1 cellular context compared by ENCODE assay signal in the genomic region with DNA sequence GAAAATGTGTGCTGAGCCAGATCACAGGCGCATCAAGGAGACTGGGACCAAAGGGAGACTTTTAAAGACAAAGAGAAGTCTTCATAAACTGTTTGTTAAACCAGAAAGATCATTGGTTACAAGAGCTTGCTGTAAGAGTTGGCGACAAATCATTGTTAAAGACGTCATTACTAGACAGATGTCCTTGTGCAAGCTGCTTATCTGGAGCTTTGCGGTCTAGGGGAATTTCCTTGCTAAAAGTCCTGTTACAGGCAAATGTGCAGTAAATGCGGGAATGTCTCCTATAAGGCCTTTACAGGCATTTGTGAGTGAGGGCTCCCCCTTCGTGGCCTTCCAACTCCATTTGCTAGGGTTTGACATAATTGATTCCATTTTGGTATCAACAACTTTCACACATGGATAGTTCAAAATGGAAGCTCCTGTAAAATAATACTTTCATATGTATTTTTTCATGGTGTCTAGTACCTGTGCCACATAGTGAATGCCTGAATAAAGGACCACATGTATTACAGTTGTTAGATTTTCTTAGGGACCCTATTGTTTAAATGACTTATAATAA.
A peak's percentile ranks its signal among the peaks of the same experiment; 100 is the strongest.
TF ChIP-seq lines count a peak whose summit lies in the region.

No MANE protein-coding gene starts in this region.

TF ChIP-seq in K562, 482 proteins besides CTCF, POLR2A, EP300 and RAD21 (continued from another document and continues in another):
- TF ChIP-seq ZNF354B (CRISPR knock-in tag; IDR thresholded peaks at IDR 0.05) = no peak
- TF ChIP-seq, protein P1, sequence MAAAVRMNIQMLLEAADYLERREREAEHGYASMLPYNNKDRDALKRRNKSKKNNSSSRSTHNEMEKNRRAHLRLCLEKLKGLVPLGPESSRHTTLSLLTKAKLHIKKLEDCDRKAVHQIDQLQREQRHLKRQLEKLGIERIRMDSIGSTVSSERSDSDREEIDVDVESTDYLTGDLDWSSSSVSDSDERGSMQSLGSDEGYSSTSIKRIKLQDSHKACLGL (CRISPR knock-in tag; IDR thresholded peaks at IDR 0.05; ENCODE audit: borderline replicate concordance, poor library complexity, severe bottlenecking) = no peak
- no peak for TF ChIP-seq GATAD2B (IDR thresholded peaks at IDR 0.05; ENCODE audit: borderline replicate concordance)
- no peak for TF ChIP-seq ARID2 (IDR thresholded peaks at IDR 0.05)
- TF ChIP-seq, protein P2, sequence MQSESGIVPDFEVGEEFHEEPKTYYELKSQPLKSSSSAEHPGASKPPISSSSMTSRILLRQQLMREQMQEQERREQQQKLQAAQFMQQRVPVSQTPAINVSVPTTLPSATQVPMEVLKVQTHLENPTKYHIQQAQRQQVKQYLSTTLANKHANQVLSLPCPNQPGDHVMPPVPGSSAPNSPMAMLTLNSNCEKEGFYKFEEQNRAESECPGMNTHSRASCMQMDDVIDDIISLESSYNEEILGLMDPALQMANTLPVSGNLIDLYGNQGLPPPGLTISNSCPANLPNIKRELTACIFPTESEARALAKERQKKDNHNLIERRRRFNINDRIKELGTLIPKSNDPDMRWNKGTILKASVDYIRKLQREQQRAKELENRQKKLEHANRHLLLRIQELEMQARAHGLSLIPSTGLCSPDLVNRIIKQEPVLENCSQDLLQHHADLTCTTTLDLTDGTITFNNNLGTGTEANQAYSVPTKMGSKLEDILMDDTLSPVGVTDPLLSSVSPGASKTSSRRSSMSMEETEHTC (IDR thresholded peaks at IDR 0.05) = no peak
- TF ChIP-seq, protein P3, sequence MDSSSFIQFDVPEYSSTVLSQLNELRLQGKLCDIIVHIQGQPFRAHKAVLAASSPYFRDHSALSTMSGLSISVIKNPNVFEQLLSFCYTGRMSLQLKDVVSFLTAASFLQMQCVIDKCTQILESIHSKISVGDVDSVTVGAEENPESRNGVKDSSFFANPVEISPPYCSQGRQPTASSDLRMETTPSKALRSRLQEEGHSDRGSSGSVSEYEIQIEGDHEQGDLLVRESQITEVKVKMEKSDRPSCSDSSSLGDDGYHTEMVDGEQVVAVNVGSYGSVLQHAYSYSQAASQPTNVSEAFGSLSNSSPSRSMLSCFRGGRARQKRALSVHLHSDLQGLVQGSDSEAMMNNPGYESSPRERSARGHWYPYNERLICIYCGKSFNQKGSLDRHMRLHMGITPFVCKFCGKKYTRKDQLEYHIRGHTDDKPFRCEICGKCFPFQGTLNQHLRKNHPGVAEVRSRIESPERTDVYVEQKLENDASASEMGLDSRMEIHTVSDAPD (CRISPR knock-in tag; IDR thresholded peaks at IDR 0.05) = no peak
- TF ChIP-seq, protein P4, sequence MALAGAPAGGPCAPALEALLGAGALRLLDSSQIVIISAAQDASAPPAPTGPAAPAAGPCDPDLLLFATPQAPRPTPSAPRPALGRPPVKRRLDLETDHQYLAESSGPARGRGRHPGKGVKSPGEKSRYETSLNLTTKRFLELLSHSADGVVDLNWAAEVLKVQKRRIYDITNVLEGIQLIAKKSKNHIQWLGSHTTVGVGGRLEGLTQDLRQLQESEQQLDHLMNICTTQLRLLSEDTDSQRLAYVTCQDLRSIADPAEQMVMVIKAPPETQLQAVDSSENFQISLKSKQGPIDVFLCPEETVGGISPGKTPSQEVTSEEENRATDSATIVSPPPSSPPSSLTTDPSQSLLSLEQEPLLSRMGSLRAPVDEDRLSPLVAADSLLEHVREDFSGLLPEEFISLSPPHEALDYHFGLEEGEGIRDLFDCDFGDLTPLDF (CRISPR knock-in tag; IDR thresholded peaks at IDR 0.05) = no peak
- no peak for TF ChIP-seq SIN3A (IDR thresholded peaks at IDR 0.05; ENCODE audit: borderline replicate concordance in 2 of 2, control insufficient read depth in 1 of 2, low read depth in 2 of 2, low read length in 2 of 2)
- no peak for TF ChIP-seq RBM15 (IDR thresholded peaks at IDR 0.05; ENCODE audit: insufficient read depth, low read length)
- TF ChIP-seq ZNF347 (CRISPR knock-in tag; IDR thresholded peaks at IDR 0.05; ENCODE audit: low read depth) = no peak
- no peak; the same call in 1 of the 2 replicates for TF ChIP-seq ZNF644 (tag; IDR thresholded peaks at IDR 0.05; ENCODE audit: low read depth)
- TF ChIP-seq, protein P5, sequence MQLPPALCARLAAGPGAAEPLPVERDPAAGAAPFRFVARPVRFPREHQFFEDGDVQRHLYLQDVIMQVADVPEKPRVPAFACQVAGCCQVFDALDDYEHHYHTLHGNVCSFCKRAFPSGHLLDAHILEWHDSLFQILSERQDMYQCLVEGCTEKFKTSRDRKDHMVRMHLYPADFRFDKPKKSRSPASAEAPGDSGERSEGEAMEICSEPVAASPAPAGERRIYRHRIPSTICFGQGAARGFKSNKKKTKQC (CRISPR knock-in tag; IDR thresholded peaks at IDR 0.05) = no peak
- TF ChIP-seq CREB1 (IDR thresholded peaks at IDR 0.05) = peak; percentile 33; the same call in 1 of the 2 replicates
- TF ChIP-seq CREB1 (CRISPR knock-in tag; IDR thresholded peaks at IDR 0.05) = no peak
- no peak for TF ChIP-seq ZKSCAN1 (IDR thresholded peaks at IDR 0.05; ENCODE audit: low read depth, low read length)
- no peak for TF ChIP-seq C11orf30 (IDR thresholded peaks at IDR 0.05; ENCODE audit: low read depth)
- no peak for TF ChIP-seq ZNF184 (CRISPR knock-in tag; IDR thresholded peaks at IDR 0.05)
- TF ChIP-seq NFE2L1 (tag; IDR thresholded peaks at IDR 0.05; ENCODE audit: borderline replicate concordance, low read depth) = no peak
- TF ChIP-seq CBFA2T3 (IDR thresholded peaks at IDR 0.05) = no peak
- TF ChIP-seq FOXK1 (CRISPR knock-in tag; IDR thresholded peaks at IDR 0.05; ENCODE audit: borderline replicate concordance) = no peak
- TF ChIP-seq, protein P6, sequence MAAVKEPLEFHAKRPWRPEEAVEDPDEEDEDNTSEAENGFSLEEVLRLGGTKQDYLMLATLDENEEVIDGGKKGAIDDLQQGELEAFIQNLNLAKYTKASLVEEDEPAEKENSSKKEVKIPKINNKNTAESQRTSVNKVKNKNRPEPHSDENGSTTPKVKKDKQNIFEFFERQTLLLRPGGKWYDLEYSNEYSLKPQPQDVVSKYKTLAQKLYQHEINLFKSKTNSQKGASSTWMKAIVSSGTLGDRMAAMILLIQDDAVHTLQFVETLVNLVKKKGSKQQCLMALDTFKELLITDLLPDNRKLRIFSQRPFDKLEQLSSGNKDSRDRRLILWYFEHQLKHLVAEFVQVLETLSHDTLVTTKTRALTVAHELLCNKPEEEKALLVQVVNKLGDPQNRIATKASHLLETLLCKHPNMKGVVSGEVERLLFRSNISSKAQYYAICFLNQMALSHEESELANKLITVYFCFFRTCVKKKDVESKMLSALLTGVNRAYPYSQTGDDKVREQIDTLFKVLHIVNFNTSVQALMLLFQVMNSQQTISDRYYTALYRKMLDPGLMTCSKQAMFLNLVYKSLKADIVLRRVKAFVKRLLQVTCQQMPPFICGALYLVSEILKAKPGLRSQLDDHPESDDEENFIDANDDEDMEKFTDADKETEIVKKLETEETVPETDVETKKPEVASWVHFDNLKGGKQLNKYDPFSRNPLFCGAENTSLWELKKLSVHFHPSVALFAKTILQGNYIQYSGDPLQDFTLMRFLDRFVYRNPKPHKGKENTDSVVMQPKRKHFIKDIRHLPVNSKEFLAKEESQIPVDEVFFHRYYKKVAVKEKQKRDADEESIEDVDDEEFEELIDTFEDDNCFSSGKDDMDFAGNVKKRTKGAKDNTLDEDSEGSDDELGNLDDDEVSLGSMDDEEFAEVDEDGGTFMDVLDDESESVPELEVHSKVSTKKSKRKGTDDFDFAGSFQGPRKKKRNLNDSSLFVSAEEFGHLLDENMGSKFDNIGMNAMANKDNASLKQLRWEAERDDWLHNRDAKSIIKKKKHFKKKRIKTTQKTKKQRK (IDR thresholded peaks at IDR 0.05; ENCODE audit: borderline replicate concordance, low read depth, low read length) = no peak
- no peak for TF ChIP-seq FOSL1 (tag; conservative IDR thresholded peaks at IDR 0.05)
- no peak for TF ChIP-seq NR2F6 (CRISPR knock-in tag; IDR thresholded peaks at IDR 0.05)
- no peak for TF ChIP-seq HMG20A (CRISPR knock-in tag; conservative IDR thresholded peaks at IDR 0.05)
- TF ChIP-seq, protein P7, sequence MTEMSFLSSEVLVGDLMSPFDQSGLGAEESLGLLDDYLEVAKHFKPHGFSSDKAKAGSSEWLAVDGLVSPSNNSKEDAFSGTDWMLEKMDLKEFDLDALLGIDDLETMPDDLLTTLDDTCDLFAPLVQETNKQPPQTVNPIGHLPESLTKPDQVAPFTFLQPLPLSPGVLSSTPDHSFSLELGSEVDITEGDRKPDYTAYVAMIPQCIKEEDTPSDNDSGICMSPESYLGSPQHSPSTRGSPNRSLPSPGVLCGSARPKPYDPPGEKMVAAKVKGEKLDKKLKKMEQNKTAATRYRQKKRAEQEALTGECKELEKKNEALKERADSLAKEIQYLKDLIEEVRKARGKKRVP (CRISPR knock-in tag; IDR thresholded peaks at IDR 0.05) = no peak
- TF ChIP-seq MYNN (IDR thresholded peaks at IDR 0.05) = peak; percentile 84
- TF ChIP-seq MYNN (CRISPR knock-in tag; IDR thresholded peaks at IDR 0.05) = no peak
- TF ChIP-seq, protein P8, sequence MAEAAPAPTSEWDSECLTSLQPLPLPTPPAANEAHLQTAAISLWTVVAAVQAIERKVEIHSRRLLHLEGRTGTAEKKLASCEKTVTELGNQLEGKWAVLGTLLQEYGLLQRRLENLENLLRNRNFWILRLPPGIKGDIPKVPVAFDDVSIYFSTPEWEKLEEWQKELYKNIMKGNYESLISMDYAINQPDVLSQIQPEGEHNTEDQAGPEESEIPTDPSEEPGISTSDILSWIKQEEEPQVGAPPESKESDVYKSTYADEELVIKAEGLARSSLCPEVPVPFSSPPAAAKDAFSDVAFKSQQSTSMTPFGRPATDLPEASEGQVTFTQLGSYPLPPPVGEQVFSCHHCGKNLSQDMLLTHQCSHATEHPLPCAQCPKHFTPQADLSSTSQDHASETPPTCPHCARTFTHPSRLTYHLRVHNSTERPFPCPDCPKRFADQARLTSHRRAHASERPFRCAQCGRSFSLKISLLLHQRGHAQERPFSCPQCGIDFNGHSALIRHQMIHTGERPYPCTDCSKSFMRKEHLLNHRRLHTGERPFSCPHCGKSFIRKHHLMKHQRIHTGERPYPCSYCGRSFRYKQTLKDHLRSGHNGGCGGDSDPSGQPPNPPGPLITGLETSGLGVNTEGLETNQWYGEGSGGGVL (CRISPR knock-in tag; IDR thresholded peaks at IDR 0.05) = no peak
- TF ChIP-seq, protein P9, sequence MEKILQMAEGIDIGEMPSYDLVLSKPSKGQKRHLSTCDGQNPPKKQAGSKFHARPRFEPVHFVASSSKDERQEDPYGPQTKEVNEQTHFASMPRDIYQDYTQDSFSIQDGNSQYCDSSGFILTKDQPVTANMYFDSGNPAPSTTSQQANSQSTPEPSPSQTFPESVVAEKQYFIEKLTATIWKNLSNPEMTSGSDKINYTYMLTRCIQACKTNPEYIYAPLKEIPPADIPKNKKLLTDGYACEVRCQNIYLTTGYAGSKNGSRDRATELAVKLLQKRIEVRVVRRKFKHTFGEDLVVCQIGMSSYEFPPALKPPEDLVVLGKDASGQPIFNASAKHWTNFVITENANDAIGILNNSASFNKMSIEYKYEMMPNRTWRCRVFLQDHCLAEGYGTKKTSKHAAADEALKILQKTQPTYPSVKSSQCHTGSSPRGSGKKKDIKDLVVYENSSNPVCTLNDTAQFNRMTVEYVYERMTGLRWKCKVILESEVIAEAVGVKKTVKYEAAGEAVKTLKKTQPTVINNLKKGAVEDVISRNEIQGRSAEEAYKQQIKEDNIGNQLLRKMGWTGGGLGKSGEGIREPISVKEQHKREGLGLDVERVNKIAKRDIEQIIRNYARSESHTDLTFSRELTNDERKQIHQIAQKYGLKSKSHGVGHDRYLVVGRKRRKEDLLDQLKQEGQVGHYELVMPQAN (IDR thresholded peaks at IDR 0.05; ENCODE audit: borderline replicate concordance) = no peak
- TF ChIP-seq, protein P10, sequence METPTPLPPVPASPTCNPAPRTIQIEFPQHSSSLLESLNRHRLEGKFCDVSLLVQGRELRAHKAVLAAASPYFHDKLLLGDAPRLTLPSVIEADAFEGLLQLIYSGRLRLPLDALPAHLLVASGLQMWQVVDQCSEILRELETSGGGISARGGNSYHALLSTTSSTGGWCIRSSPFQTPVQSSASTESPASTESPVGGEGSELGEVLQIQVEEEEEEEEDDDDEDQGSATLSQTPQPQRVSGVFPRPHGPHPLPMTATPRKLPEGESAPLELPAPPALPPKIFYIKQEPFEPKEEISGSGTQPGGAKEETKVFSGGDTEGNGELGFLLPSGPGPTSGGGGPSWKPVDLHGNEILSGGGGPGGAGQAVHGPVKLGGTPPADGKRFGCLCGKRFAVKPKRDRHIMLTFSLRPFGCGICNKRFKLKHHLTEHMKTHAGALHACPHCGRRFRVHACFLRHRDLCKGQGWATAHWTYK (CRISPR knock-in tag; IDR thresholded peaks at IDR 0.05) = 0 out of 2 replicates have a peak, but pooled peaks have one; percentile 14
- no peak for TF ChIP-seq SUPT5H (IDR thresholded peaks at IDR 0.05)
- TF ChIP-seq XRCC4 (IDR thresholded peaks at IDR 0.05; ENCODE audit: extremely low read depth, insufficient read depth, insufficient read length) = no peak
- no peak for TF ChIP-seq SAP30 (IDR thresholded peaks at IDR 0.05; ENCODE audit: borderline replicate concordance, insufficient read depth, low read depth, low read length, poor library complexity, severe bottlenecking)
- TF ChIP-seq, protein P11, sequence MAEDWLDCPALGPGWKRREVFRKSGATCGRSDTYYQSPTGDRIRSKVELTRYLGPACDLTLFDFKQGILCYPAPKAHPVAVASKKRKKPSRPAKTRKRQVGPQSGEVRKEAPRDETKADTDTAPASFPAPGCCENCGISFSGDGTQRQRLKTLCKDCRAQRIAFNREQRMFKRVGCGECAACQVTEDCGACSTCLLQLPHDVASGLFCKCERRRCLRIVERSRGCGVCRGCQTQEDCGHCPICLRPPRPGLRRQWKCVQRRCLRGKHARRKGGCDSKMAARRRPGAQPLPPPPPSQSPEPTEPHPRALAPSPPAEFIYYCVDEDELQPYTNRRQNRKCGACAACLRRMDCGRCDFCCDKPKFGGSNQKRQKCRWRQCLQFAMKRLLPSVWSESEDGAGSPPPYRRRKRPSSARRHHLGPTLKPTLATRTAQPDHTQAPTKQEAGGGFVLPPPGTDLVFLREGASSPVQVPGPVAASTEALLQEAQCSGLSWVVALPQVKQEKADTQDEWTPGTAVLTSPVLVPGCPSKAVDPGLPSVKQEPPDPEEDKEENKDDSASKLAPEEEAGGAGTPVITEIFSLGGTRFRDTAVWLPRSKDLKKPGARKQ (CRISPR knock-in tag; IDR thresholded peaks at IDR 0.05) = no peak
- no peak for TF ChIP-seq SRSF1 (IDR thresholded peaks at IDR 0.05; ENCODE audit: low read depth, low read length)
- TF ChIP-seq ZNF133 (CRISPR knock-in tag; IDR thresholded peaks at IDR 0.05) = no peak
- no peak for TF ChIP-seq ZNF764 (CRISPR knock-in tag; IDR thresholded peaks at IDR 0.05; ENCODE audit: low read depth)
- no peak for TF ChIP-seq PRMT5 (CRISPR knock-in tag; IDR thresholded peaks at IDR 0.05)
- TF ChIP-seq CREM (IDR thresholded peaks at IDR 0.05; ENCODE audit: low read depth) = peak; percentile 50; the same call in 1 of the 2 replicates
- TF ChIP-seq MAZ (CRISPR knock-in tag; conservative IDR thresholded peaks at IDR 0.05 in 1 of 2, IDR thresholded peaks at IDR 0.05 in 1 of 2) = no peak
- TF ChIP-seq, protein P12, sequence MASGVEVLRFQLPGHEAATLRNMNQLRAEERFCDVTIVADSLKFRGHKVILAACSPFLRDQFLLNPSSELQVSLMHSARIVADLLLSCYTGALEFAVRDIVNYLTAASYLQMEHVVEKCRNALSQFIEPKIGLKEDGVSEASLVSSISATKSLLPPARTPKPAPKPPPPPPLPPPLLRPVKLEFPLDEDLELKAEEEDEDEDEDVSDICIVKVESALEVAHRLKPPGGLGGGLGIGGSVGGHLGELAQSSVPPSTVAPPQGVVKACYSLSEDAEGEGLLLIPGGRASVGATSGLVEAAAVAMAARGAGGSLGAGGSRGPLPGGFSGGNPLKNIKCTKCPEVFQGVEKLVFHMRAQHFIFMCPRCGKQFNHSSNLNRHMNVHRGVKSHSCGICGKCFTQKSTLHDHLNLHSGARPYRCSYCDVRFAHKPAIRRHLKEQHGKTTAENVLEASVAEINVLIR (CRISPR knock-in tag; IDR thresholded peaks at IDR 0.05) = peak; percentile 49; the same call in 1 of the 2 replicates
- TF ChIP-seq TBL1XR1 (IDR thresholded peaks at IDR 0.05; ENCODE audit: low read length in 2 of 2) = no peak
